Comparison of ENCODE assay signal across 23 cellular contexts in the genomic region with DNA sequence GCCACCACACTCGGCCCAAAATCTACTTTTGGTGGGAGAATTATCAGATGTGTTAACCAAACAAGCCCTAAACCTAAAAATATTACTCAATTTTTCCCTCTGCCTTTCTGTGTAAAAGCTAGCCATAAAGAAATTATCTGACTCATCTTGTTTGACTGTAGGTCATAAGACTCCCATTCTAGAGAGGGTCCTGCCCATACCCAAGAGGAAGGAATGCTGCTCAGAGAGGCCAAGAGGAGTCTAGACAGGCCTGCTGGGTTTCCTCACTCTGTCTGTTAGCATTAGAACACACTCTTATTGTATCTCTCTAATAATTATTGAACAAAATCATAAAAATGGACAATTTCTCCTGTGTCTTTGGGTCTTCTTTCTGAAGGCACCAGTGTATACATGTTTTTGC. TPM values are rescaled to one million over a fixed set of nuclear protein-coding genes. Genes with fewer than 3 reads are reported as not detected.
DNase-seq lines count a peak whose midpoint lies in the region; ATAC-seq and TF ChIP-seq lines count a peak whose summit lies in the region.
"Had no signal": no experiment of that assay in that cellular context is flagged by ENCODE, and none has a peak within 500 bp of the region (broad histone marks: within the 10 kb centered on the region; RNA-seq: fewer than 3 reads in every experiment).

No MANE protein-coding gene starts in this region.

- H3K4me1 Mint-ChIP-seq in MCF 10A (ENCODE audit: insufficient read depth, unreplicated experiment): no peaks in the 10 kb centered on the region

- no peaks in the 10 kb centered on the region for H3K9me3 Mint-ChIP-seq in MCF 10A (ENCODE audit: unreplicated experiment)
- H3K9me3 Mint-ChIP-seq: CD4-positive, alpha-beta T cell had no signal

- H3K9ac ChIP-seq in mammary epithelial cell (ENCODE audit: insufficient read depth, low read length): no peak overlapping the region
- H3K9ac ChIP-seq: BLaER1 had no signal

- H3K4me3 Mint-ChIP-seq in MCF 10A (ENCODE audit: unreplicated experiment): no peak overlapping the region
- H3K4me3 Mint-ChIP-seq: CD4-positive, alpha-beta T cell had no signal

- dilution Hi-C loops in mammary epithelial cell (cut with HindIII; ENCODE audit: low sequenced_read_pairs): no loop called here

- peaks cover 4% of the 10 kb centered on the region for H3K4me1 ChIP-seq in mammary epithelial cell (ENCODE audit: insufficient read depth, low read length)
- H3K4me1 ChIP-seq: BLaER1, Caco-2 had no signal

- no peak overlapping the region for H3K4me3 ChIP-seq in mammary epithelial cell (replicated peaks in 1 of 3; ENCODE audit: insufficient read depth in 1 of 3, low read depth in 2 of 3, low read length in 3 of 3)
- H3K4me3 ChIP-seq: BLaER1 had no signal

- no peaks in the 10 kb centered on the region for H3K36me3 Mint-ChIP-seq in MCF 10A (ENCODE audit: insufficient read depth, unreplicated experiment)

- no peaks in the 10 kb centered on the region for H4K20me1 ChIP-seq in mammary epithelial cell (ENCODE audit: insufficient read depth, low read length)
- H4K20me1 ChIP-seq: BLaER1 had no signal

- H3K27ac ChIP-seq in mammary epithelial cell (ENCODE audit: insufficient read depth, low read depth, low read length): no peak overlapping the region
- H3K27ac ChIP-seq in epithelial cell of prostate: peak overlapping the region; percentile 7
- H3K27ac ChIP-seq: 22Rv1, BLaER1 had no signal

- POLR2A ChIA-PET in MCF 10A (lab: Yijun Ruan, JAX): no interaction called here

- H3K27ac Mint-ChIP-seq in MCF 10A (ENCODE audit: low read depth, unreplicated experiment): no peak overlapping the region
- H3K27ac Mint-ChIP-seq: CD4-positive, alpha-beta T cell had no signal

- TF ChIP-seq CTCF in mammary epithelial cell (conservative IDR thresholded peaks at IDR 0.05 in 1 of 2, IDR thresholded peaks at IDR 0.05 in 1 of 2; ENCODE audit: extremely low read depth in 1 of 2, insufficient read depth in 1 of 2, low read depth in 1 of 2, low read length in 2 of 2) (peak in 1 of 2 donors; percentile 10), MCF 10A (IDR thresholded peaks at IDR 0.05; ENCODE audit: unreplicated experiment) (no peak)

- peak overlapping the region; percentile 27 for H2AFZ ChIP-seq in mammary epithelial cell (ENCODE audit: low read depth, low read length)

- H3K27me3 Mint-ChIP-seq in MCF 10A (ENCODE audit: insufficient read depth, unreplicated experiment): no peaks in the 10 kb centered on the region
- H3K27me3 Mint-ChIP-seq: CD4-positive, alpha-beta T cell had no signal

- peak; percentile 50 for DNase-seq in mammary epithelial cell
- DNase-seq in MCF 10A (ENCODE audit: unreplicated experiment): no peak
- DNase-seq in epithelial cell of prostate (ENCODE audit: low read depth, low spot score): peak; percentile 34
- DNase-seq in islet precursor cell: peak; percentile 65
- no peak for DNase-seq in sciatic nerve (ENCODE audit: low spot score)
- DNase-seq in DMS114 treated with DMSO at 0.1 percent for 48 hours (lab: John Stamatoyannopoulos, UW; ENCODE audit: unreplicated experiment): no peak
- no peak for DNase-seq in NCI-H2029 treated with DMSO at 0.1 percent for 48 hours (lab: John Stamatoyannopoulos, UW)
- DNase-seq: ACHN; CD4-positive, alpha-beta T cell; DMS 273 treated with DMSO at 0.1 percent for 48 hours; KBM-7; NCI-H1092 treated with DMSO at 0.1 percent for 48 hours; NCI-H146; NCI-H2029; NCI-H345; NCI-H524 treated with DMSO at 0.1 percent for 48 hours; NCI-H82; Right ventricle myocardium superior had no signal

- CTCF ChIA-PET in mammary epithelial cell (lab: Charles Lee; ENCODE audit: low non-redundant PET): no interaction called here
- CTCF ChIA-PET in MCF 10A (lab: Yijun Ruan, JAX): interaction anchor here (1.0 kb wide), 1 partner anchor 30 kb away, joined by 4 read pairs; no protein-coding TSS in a partner anchor

- no peaks in the 10 kb centered on the region for H3K79me2 ChIP-seq in mammary epithelial cell (ENCODE audit: insufficient read depth, low read length)

- H3K4me2 ChIP-seq in mammary epithelial cell (ENCODE audit: insufficient read depth, low read depth, low read length): no peak overlapping the region
- H3K4me2 ChIP-seq: BLaER1 had no signal

- H3K36me3 ChIP-seq in mammary epithelial cell (ENCODE audit: insufficient read depth, low read length): no peaks in the 10 kb centered on the region
- H3K36me3 ChIP-seq: BLaER1 had no signal

- H3K9me3 ChIP-seq in mammary epithelial cell (replicated peaks; ENCODE audit: insufficient read depth, low read length): no peaks in the 10 kb centered on the region
- H3K9me3 ChIP-seq: BLaER1, Caco-2 had no signal

- 100% methylated on average over 1 of the region's 1 CpG for WGBS in mammary epithelial cell (ENCODE audit: low coverage, missing lambda C conversion rate)

- no TSS peak for BruUV-seq in mammary epithelial cell (replicated peaks; lab: Mats Ljungman, UMichigan)
- no TSS peak for BruUV-seq in MCF 10A (replicated peaks; lab: Mats Ljungman, UMichigan)

- no peaks in the 10 kb centered on the region for H3K27me3 ChIP-seq in mammary epithelial cell (ENCODE audit: insufficient read depth, low read length)
- H3K27me3 ChIP-seq: BLaER1 had no signal

- no peak for ATAC-seq in sciatic nerve
- no peak for ATAC-seq in GM21723 (IDR thresholded peaks at IDR 0.05; ENCODE audit: unreplicated experiment)

- in situ Hi-C loops in mammary epithelial cell (cut with MboI; ENCODE audit: low sequenced_read_pairs in 2 of 2): no loop called here

- intact Hi-C loops in mammary epithelial cell (cut with micrococcal nuclease): no loop called here
- intact Hi-C loops in MCF 10A (cut with micrococcal nuclease): no loop called here
- intact Hi-C loops in sciatic nerve (cut with DNase I): no loop called here

RNA-seq across cellular contexts. Expression of gene C6orf141, which starts 26.1 kb away (rescaled TPM):
- 10 to 100 TPM; 22.7 to 39.8 TPM for total RNA-seq in mammary epithelial cell
- 12.1 TPM for polyA plus RNA-seq in mammary epithelial cell
- 5.4 TPM for polyA minus RNA-seq in mammary epithelial cell
- 29.9 and 37.0 TPM in 2 replicates for total RNA-seq in MCF 10A (2022)
- total RNA-seq in sciatic nerve: 7.6 TPM
- total RNA-seq: CD4-positive, alpha-beta T cell; Right ventricle myocardium superior; SK-MEL-5 had no signal

Comparison
In these comparisons a context has a peak if more than half of its experiments do, and no peak if none do; other contexts are left out.
1. DNase-seq: peak in mammary epithelial cell (single experiment), epithelial cell of prostate (single experiment) and islet precursor cell (single experiment); none in MCF 10A (single experiment), sciatic nerve (single experiment), DMS114 treated with DMSO at 0.1 percent for 48 hours (single experiment) and NCI-H2029 treated with DMSO at 0.1 percent for 48 hours (single experiment).